Comparison of ENCODE assay signal across 8 cellular contexts in the genomic region with DNA sequence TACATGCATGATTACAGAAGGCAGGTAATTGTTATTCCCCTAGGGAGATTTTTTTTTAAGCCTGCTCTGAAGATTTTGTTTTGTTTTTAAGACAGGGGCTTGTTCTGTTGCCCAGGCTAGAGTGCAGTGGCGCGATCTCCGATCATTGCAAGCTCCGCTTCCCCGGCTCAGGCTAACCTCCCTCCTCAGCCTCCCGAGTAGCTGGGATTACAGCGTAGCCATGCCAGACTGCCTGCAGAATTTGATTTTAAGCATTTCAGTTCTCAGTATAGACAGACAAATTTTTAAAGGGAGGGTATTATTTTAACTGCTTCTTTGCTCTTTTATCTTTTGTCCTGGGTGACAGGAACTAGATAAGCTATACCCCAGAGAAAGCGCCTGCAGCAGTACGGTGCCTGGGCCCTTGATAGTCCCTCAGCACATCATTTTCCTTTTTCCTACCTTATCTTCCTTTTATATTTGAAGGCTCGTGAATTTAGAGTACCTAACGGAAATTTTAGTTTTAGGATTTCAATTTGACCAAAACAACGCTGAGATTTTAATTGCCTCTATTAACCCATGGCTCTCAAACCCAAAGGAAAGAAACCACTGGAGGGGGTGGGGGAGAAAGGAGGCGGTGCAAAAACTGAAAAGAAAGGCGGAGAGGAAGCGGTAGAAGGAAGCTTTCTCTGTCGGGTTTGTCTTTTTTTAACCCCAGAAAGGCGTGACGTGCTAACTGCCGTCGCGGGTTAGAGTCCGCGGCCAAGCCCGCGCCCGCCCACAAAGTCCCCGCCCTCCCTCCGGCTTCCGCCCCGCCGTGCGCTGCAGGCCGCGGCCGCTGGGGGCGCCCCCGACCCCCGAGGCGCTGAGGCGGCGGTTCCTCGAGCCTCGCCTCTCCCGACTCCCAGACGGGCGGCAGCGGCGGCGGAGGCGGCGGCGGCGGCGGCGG. TPM values are rescaled to one million over a fixed set of nuclear protein-coding genes. Genes with fewer than 3 reads are reported as not detected.
DNase-seq lines count a peak whose midpoint lies in the region; ATAC-seq and TF ChIP-seq lines count a peak whose summit lies in the region.

TSS of gene EEIG2 (plus strand) at position 886 of the 928 bp plus-strand sequence. CDS start 329 bp downstream, outside the sequence.

- no peaks in the 10 kb centered on the region for H3K4me1 ChIP-seq in endocrine pancreas (ENCODE audit: control insufficient read depth, insufficient read depth, low read length)

- H3K27ac Mint-ChIP-seq in mesothelial cell of epicardium = peak within 1 kb of the TSS; percentile 75

- H3K4me1 Mint-ChIP-seq in mesothelial cell of epicardium = peaks cover 20% of the 10 kb centered on the region

- H3K36me3 Mint-ChIP-seq in mesothelial cell of epicardium = no peaks in the 10 kb centered on the region

- peak; percentile 78 for ATAC-seq in GM19455 (IDR thresholded peaks at IDR 0.05; ENCODE audit: unreplicated experiment)
- peak; percentile 44 for ATAC-seq in HG03575 (IDR thresholded peaks at IDR 0.05; ENCODE audit: extremely low read depth, insufficient number of reproducible peaks, low FRiP score, unreplicated experiment)

- peak; percentile 75 for TF ChIP-seq CTCF in mesothelial cell of epicardium (IDR thresholded peaks at IDR 0.05; ENCODE audit: unreplicated experiment)

- no peaks in the 10 kb centered on the region for H3K9me3 Mint-ChIP-seq in mesothelial cell of epicardium

- H3K27me3 Mint-ChIP-seq in mesothelial cell of epicardium (ENCODE audit: low read depth) = no peaks in the 10 kb centered on the region

- H3K27me3 ChIP-seq in endocrine pancreas (ENCODE audit: control insufficient read depth, insufficient read depth, low read length) = no peaks in the 10 kb centered on the region

- H3K36me3 ChIP-seq in endocrine pancreas (ENCODE audit: control insufficient read depth, insufficient read depth, low read length) = no peaks in the 10 kb centered on the region

- no peak within 1 kb of the TSS for H3K9ac ChIP-seq in endocrine pancreas (ENCODE audit: control insufficient read depth, insufficient read depth, low read length)

- H3K9me3 ChIP-seq in endocrine pancreas (ENCODE audit: control insufficient read depth, low read length) = no peaks in the 10 kb centered on the region

- H3K4me3 ChIP-seq in endocrine pancreas (ENCODE audit: control insufficient read depth, insufficient read depth, low read length) = peak within 1 kb of the TSS; percentile 74

- H3K4me3 Mint-ChIP-seq in mesothelial cell of epicardium = peak within 1 kb of the TSS; percentile 85

- DNase-seq in COLO829 (ENCODE audit: low spot score) = peak; percentile 62
- DNase-seq in NK-92 treated with Interleukin-12 subunit alpha and Interleukin-12 subunit beta, amount 100 ng/mL, for 24 hours (lab: John Stamatoyannopoulos, UW) = peak; percentile 78
- DNase-seq in activated CD8-positive, alpha-beta memory T cell treated with anti-CD3 and anti-CD28 coated beads for 24 hours = peak; percentile 96
- peak; percentile 74 to 93 for DNase-seq in mesothelial cell of epicardium (ENCODE audit: low spot score in 2 of 2, unreplicated experiment in 2 of 2)
- peak; percentile 80 for DNase-seq in stimulated activated CD8-positive, alpha-beta memory T cell treated with anti-CD3 and anti-CD28 coated beads, Interleukin-15, amount 100 ng/mL, for 24 hours (ENCODE audit: low read depth)

RNA-seq across cellular contexts. Expression of gene EEIG2, which starts in this region (rescaled TPM):
- 12.4 to 13.9 TPM (median 12.6 TPM) in 3 replicates for total RNA-seq in mesothelial cell of epicardium

Comparison
In these comparisons a context has a peak if more than half of its experiments do, and no peak if none do; other contexts are left out.
1. Peak in every context shown above with its lines: DNase-seq, ATAC-seq and H3K4me3 ChIP-seq.